In genomic region chr6:151389640-151390275, GRCh38 we compare ENCODE assay signal across 8 cellular contexts. TPM values are rescaled to one million over a fixed set of nuclear protein-coding genes. Genes with fewer than 3 reads are reported as not detected.
DNase-seq lines count a peak whose midpoint lies in the region; ATAC-seq, FAIRE-seq and TF ChIP-seq lines count a peak whose summit lies in the region.

No MANE protein-coding gene starts in this region.

- peaks cover 10% of the 10 kb centered on the region for H3K36me3 Mint-ChIP-seq in activated T-helper 1 cell treated with anti-CD3 and anti-CD28 coated beads, Interleukin-12 subunit alpha, Interleukin-12 subunit beta, Interleukin-2, Interleukin-4 antibody, amounts not matched to agents 30 ng/mL and 10 ng/mL and 1 ng/mL, durations not matched to agents 14 hours and 24 hours and 36 hours (ENCODE audit: low read depth)
- peaks cover 0 to 12% (median 0%) of the 10 kb centered on the region in 5 donors for H3K36me3 Mint-ChIP-seq in naive thymus-derived CD4-positive, alpha-beta T cell

- peaks cover 0 to 7% (median 0%) of the 10 kb centered on the region in 3 experiments for H3K36me3 ChIP-seq in naive thymus-derived CD4-positive, alpha-beta T cell (ENCODE audit: control insufficient read depth in 2 of 3, insufficient read depth in 3 of 3, low read length in 3 of 3)

- intact Hi-C loops in activated T-helper 1 cell treated with anti-CD3 and anti-CD28 coated beads, Interleukin-12 subunit alpha, Interleukin-12 subunit beta, Interleukin-2, Interleukin-4 antibody, amounts not matched to agents 30 ng/mL and 10 ng/mL and 1 ng/mL, durations not matched to agents 14 hours and 24 hours and 36 hours (cut with micrococcal nuclease), result loop anchor here (1.0 to 10.0 kb wide), 14 partner anchors 9 to 1845 kb away; partner anchors contain the start of genes FBXO5, KATNA1, MTRF1L and NUP43
- intact Hi-C loops in naive thymus-derived CD4-positive, alpha-beta T cell (cut with micrococcal nuclease), result loop anchor here (1.0 to 10.0 kb wide), 15 partner anchors 9 to 1822 kb away; partner anchors contain the start of genes FBXO5 (in 2 of the 2), GINM1 (in 2 of the 2), MTRF1L (in 2 of the 2) and RMND1 (in 2 of the 2)

- H3K27me3 ChIP-seq in naive thymus-derived CD4-positive, alpha-beta T cell (ENCODE audit: control insufficient read depth in 2 of 2, insufficient read depth in 2 of 2, low read length in 2 of 2), result no peaks in the 10 kb centered on the region

- peak; percentile 71 for ATAC-seq in GM18867 (IDR thresholded peaks at IDR 0.05; ENCODE audit: unreplicated experiment)
- ATAC-seq in HG03045 (IDR thresholded peaks at IDR 0.05; ENCODE audit: unreplicated experiment), result peak; percentile 68
- ATAC-seq in naive thymus-derived CD4-positive, alpha-beta T cell, result no peak

- FAIRE-seq in HTR-8/SVneo (lab: Jason Lieb, UNC), result no peak

- TF ChIP-seq CTCF in fibroblast of the aortic adventitia (IDR thresholded peaks at IDR 0.05; ENCODE audit: insufficient read depth, low read length), result no peak

- peak overlapping the region; percentile 96 for H3K27ac ChIP-seq in naive thymus-derived CD4-positive, alpha-beta T cell (ENCODE audit: low read depth, low read length)

- no peaks in the 10 kb centered on the region for H3K9me3 ChIP-seq in naive thymus-derived CD4-positive, alpha-beta T cell (ENCODE audit: control insufficient read depth in 2 of 3, low read length in 3 of 3)

- peak overlapping the region; percentile 77 for H3K4me3 ChIP-seq in fibroblast of the aortic adventitia (ENCODE audit: low read depth, low read length)
- peak overlapping the region; percentile 60 for H3K4me3 ChIP-seq in naive thymus-derived CD4-positive, alpha-beta T cell (ENCODE audit: low read length)

- H3K4me1 ChIP-seq in naive thymus-derived CD4-positive, alpha-beta T cell (ENCODE audit: control insufficient read depth in 2 of 2, insufficient read depth in 2 of 2, low read length in 2 of 2), result peaks cover 38 to 44% of the 10 kb centered on the region in 2 donors

- H3K27ac Mint-ChIP-seq in activated T-helper 1 cell treated with anti-CD3 and anti-CD28 coated beads, Interleukin-12 subunit alpha, Interleukin-12 subunit beta, Interleukin-2, Interleukin-4 antibody, amounts not matched to agents 30 ng/mL and 10 ng/mL and 1 ng/mL, durations not matched to agents 14 hours and 24 hours and 36 hours, result peak overlapping the region; percentile 97
- peak overlapping the region; percentile 93 to 98 (median 96) for H3K27ac Mint-ChIP-seq in naive thymus-derived CD4-positive, alpha-beta T cell

- CTCF ChIA-PET in naive thymus-derived CD4-positive, alpha-beta T cell (lab: Charles Lee), result interaction anchor here (1.0 to 1.6 kb wide), 5 partner anchors 9 to 375 kb away, joined by 3 to 5 read pairs (median 4); partner anchors contain the start of gene RMND1

- peak; percentile 58 for DNase-seq in CD1c-positive myeloid dendritic cell (ENCODE audit: extremely low spot score)
- peak; percentile 67 for DNase-seq in NCI-H345 (lab: John Stamatoyannopoulos, UW)
- DNase-seq in activated T-helper 1 cell treated with anti-CD3 and anti-CD28 coated beads, Interleukin-12 subunit alpha, Interleukin-12 subunit beta, Interleukin-2, Interleukin-4 antibody, amounts not matched to agents 30 ng/mL and 10 ng/mL and 1 ng/mL, durations not matched to agents 14 hours and 24 hours and 36 hours (ENCODE audit: low spot score), result no peak
- DNase-seq in fibroblast of the aortic adventitia (ENCODE audit: low read depth), result peak; percentile 77
- DNase-seq in naive thymus-derived CD4-positive, alpha-beta T cell, result peak in 1 of 9 donors; percentile 65
- no peak for DNase-seq in HTR-8/SVneo (ENCODE audit: insufficient read length, low spot score)

- H3K4me3 Mint-ChIP-seq in activated T-helper 1 cell treated with anti-CD3 and anti-CD28 coated beads, Interleukin-12 subunit alpha, Interleukin-12 subunit beta, Interleukin-2, Interleukin-4 antibody, amounts not matched to agents 30 ng/mL and 10 ng/mL and 1 ng/mL, durations not matched to agents 14 hours and 24 hours and 36 hours, result peak overlapping the region; percentile 95
- H3K4me3 Mint-ChIP-seq in naive thymus-derived CD4-positive, alpha-beta T cell, result peak overlapping the region; percentile 88 to 99 (median 97)

- H3K27me3 Mint-ChIP-seq in activated T-helper 1 cell treated with anti-CD3 and anti-CD28 coated beads, Interleukin-12 subunit alpha, Interleukin-12 subunit beta, Interleukin-2, Interleukin-4 antibody, amounts not matched to agents 30 ng/mL and 10 ng/mL and 1 ng/mL, durations not matched to agents 14 hours and 24 hours and 36 hours (ENCODE audit: insufficient read depth), result no peaks in the 10 kb centered on the region
- peaks cover 0 to 4% (median 0%) of the 10 kb centered on the region in 5 donors for H3K27me3 Mint-ChIP-seq in naive thymus-derived CD4-positive, alpha-beta T cell

- H3K4me1 Mint-ChIP-seq in activated T-helper 1 cell treated with anti-CD3 and anti-CD28 coated beads, Interleukin-12 subunit alpha, Interleukin-12 subunit beta, Interleukin-2, Interleukin-4 antibody, amounts not matched to agents 30 ng/mL and 10 ng/mL and 1 ng/mL, durations not matched to agents 14 hours and 24 hours and 36 hours (ENCODE audit: low read depth), result peaks cover 68% of the 10 kb centered on the region
- H3K4me1 Mint-ChIP-seq in naive thymus-derived CD4-positive, alpha-beta T cell, result peaks cover 34 to 74% (median 67%) of the 10 kb centered on the region in 7 donors

- H3K9me3 Mint-ChIP-seq in activated T-helper 1 cell treated with anti-CD3 and anti-CD28 coated beads, Interleukin-12 subunit alpha, Interleukin-12 subunit beta, Interleukin-2, Interleukin-4 antibody, amounts not matched to agents 30 ng/mL and 10 ng/mL and 1 ng/mL, durations not matched to agents 14 hours and 24 hours and 36 hours, result no peaks in the 10 kb centered on the region
- H3K9me3 Mint-ChIP-seq in naive thymus-derived CD4-positive, alpha-beta T cell, result peaks cover 0 to 5% (median 0%) of the 10 kb centered on the region in 11 donors

- POLR2A ChIA-PET in naive thymus-derived CD4-positive, alpha-beta T cell (lab: Charles Lee), result interaction anchor here (0.6 to 3.8 kb wide), 14 partner anchors 11 to 1593 kb away, joined by 3 to 50 read pairs (median 14); partner anchors contain the start of genes FBXO5 and RMND1

RNA-seq across cellular contexts. Expression of gene ZBTB2, which starts 1.6 kb away (rescaled TPM):
- 24.0 and 24.3 TPM in 2 replicates for total RNA-seq in activated T-helper 1 cell treated with anti-CD3 and anti-CD28 coated beads, Interleukin-12 subunit alpha, Interleukin-12 subunit beta, Interleukin-2, Interleukin-4 antibody, amounts not matched to agents 30 ng/mL and 10 ng/mL and 1 ng/mL, durations not matched to agents 14 hours and 24 hours and 36 hours
- 1.4 and 14.0 TPM in 2 replicates for total RNA-seq in fibroblast of the aortic adventitia (ENCODE audit: low replicate concordance)
- 10 to 100 TPM; 15.3 to 26.7 (median 25.5) TPM for total RNA-seq in naive thymus-derived CD4-positive, alpha-beta T cell
- polyA plus RNA-seq in naive thymus-derived CD4-positive, alpha-beta T cell, result 10 to 100 TPM; 13.8 to 25.7 TPM

Comparison
In these comparisons a context has a peak if more than half of its experiments do, and no peak if none do; other contexts are left out.
1. DNase-seq: peak in CD1c-positive myeloid dendritic cell (single experiment), NCI-H345 (single experiment) and fibroblast of the aortic adventitia (single experiment); none in activated T-helper 1 cell treated with anti-CD3 and anti-CD28 coated beads, Interleukin-12 subunit alpha, Interleukin-12 subunit beta, Interleukin-2, Interleukin-4 antibody, amounts not matched to agents 30 ng/mL and 10 ng/mL and 1 ng/mL, durations not matched to agents 14 hours and 24 hours and 36 hours (single experiment) and HTR-8/SVneo (single experiment).